Comparison of ENCODE assay signal across 26 cellular contexts in the genomic region with DNA sequence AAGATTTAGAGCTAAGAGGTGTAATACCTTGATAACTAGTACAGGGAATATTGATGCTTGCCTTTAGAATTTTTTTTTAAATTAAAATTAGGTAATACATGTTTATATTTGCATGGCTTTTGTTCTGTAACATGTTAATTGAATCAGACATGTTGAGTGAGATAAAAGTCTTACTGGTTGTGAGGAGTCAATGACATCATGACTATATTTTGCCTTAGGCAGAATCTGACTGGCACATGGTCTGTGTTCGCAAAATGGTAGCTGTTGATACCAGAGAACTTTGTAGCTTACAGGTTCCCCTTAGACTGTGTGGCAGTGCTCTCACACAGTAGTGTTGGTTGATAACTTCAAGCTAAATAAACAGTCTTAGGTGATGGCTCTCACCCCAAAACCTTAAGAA.
"Had no signal": no experiment of that assay in that cellular context is flagged by ENCODE, and none has a peak within 500 bp of the region (broad histone marks: within the 10 kb centered on the region; RNA-seq: fewer than 3 reads in every experiment).

No MANE protein-coding gene starts in this region.

- H3K27me3 Mint-ChIP-seq: activated CD4-positive, alpha-beta memory T cell treated with anti-CD3 and anti-CD28 coated beads, Interleukin-2, amount 10 ng/mL, durations not matched to agents 7 days and 5 days; activated T-cell treated with anti-CD3 and anti-CD28 coated beads, Interleukin-2, amount 50 U/mL, for 24 hours; activated T-helper 17 cell treated with anti-CD3 and anti-CD28 coated beads, Interleukin-2, amount 50 U/mL, for 72 hours; natural killer cell treated with Interleukin-12 subunit alpha and Interleukin-12 subunit beta and Interleukin-15 and Interleukin-18, amount 100 ng/mL, for 72 hours had no signal

- ATAC-seq: activated T-helper 17 cell treated with anti-CD3 and anti-CD28 coated beads, Interleukin-2, amount 50 U/mL, for 72 hours; gastroesophageal sphincter; mucosa of descending colon; natural killer cell treated with Interleukin-12 subunit alpha and Interleukin-12 subunit beta and Interleukin-15 and Interleukin-18, amount 100 ng/mL, for 72 hours; right lobe of liver had no signal

- H3K36me3 ChIP-seq: gastroesophageal sphincter, right lobe of liver, transverse colon had no signal

- H3K36me3 Mint-ChIP-seq: activated naive CD8-positive, alpha-beta T cell; immature natural killer cell; natural killer cell treated with Interleukin-12 subunit alpha and Interleukin-12 subunit beta and Interleukin-15 and Interleukin-18, amount 100 ng/mL, for 72 hours had no signal

- H3K4me3 ChIP-seq: coronary artery, gastroesophageal sphincter, lung, mucosa of descending colon, right lobe of liver, transverse colon had no signal

- H3K27me3 ChIP-seq: dorsolateral prefrontal cortex, gastroesophageal sphincter, right lobe of liver, transverse colon had no signal

- H3K9me3 Mint-ChIP-seq: activated CD4-positive, alpha-beta memory T cell treated with anti-CD3 and anti-CD28 coated beads, Interleukin-2, amount 10 ng/mL, durations not matched to agents 7 days and 5 days; activated CD4-positive, alpha-beta T cell treated with anti-CD3 and anti-CD28 coated beads, Interleukin-2, amount 10 ng/mL, durations not matched to agents 24 days and 14 days; activated T-cell treated with anti-CD3 and anti-CD28 coated beads, Interleukin-2, amount 50 U/mL, for 24 hours had no signal

- H3K4me3 Mint-ChIP-seq: activated CD4-positive, alpha-beta memory T cell treated with anti-CD3 and anti-CD28 coated beads, Interleukin-2, amount 10 ng/mL, durations not matched to agents 7 days and 5 days; activated CD4-positive, alpha-beta T cell treated with anti-CD3 and anti-CD28 coated beads, Interleukin-2, amount 10 ng/mL, durations not matched to agents 24 days and 14 days; activated naive CD8-positive, alpha-beta T cell; activated T-cell treated with anti-CD3 and anti-CD28 coated beads, Interleukin-2, amount 50 U/mL, for 24 hours; activated T-helper 17 cell treated with anti-CD3 and anti-CD28 coated beads, Interleukin-2, amount 50 U/mL, for 72 hours; immature natural killer cell; natural killer cell treated with Interleukin-12 subunit alpha and Interleukin-12 subunit beta and Interleukin-15 and Interleukin-18, amount 100 ng/mL, for 72 hours had no signal

- H3K27ac ChIP-seq: coronary artery, dorsolateral prefrontal cortex, gastroesophageal sphincter, right lobe of liver, transverse colon had no signal

- H3K4me1 Mint-ChIP-seq: activated CD4-positive, alpha-beta memory T cell treated with anti-CD3 and anti-CD28 coated beads, Interleukin-2, amount 10 ng/mL, durations not matched to agents 7 days and 5 days; activated CD4-positive, alpha-beta T cell treated with anti-CD3 and anti-CD28 coated beads, Interleukin-2, amount 10 ng/mL, durations not matched to agents 24 days and 14 days; activated T-helper 17 cell treated with anti-CD3 and anti-CD28 coated beads, Interleukin-2, amount 50 U/mL, for 72 hours; immature natural killer cell had no signal

- H3K27ac Mint-ChIP-seq: activated CD4-positive, alpha-beta memory T cell treated with anti-CD3 and anti-CD28 coated beads, Interleukin-2, amount 10 ng/mL, durations not matched to agents 7 days and 5 days; activated CD4-positive, alpha-beta T cell treated with anti-CD3 and anti-CD28 coated beads, Interleukin-2, amount 10 ng/mL, durations not matched to agents 24 days and 14 days; activated naive CD8-positive, alpha-beta T cell; activated T-cell treated with anti-CD3 and anti-CD28 coated beads, Interleukin-2, amount 50 U/mL, for 24 hours; activated T-helper 17 cell treated with anti-CD3 and anti-CD28 coated beads, Interleukin-2, amount 50 U/mL, for 72 hours; immature natural killer cell; natural killer cell treated with Interleukin-12 subunit alpha and Interleukin-12 subunit beta and Interleukin-15 and Interleukin-18, amount 100 ng/mL, for 72 hours had no signal

- DNase-seq: activated CD4-positive, alpha-beta memory T cell treated with anti-CD3 and anti-CD28 coated beads, Interleukin-2, amount 10 ng/mL, durations not matched to agents 7 days and 5 days; activated CD4-positive, alpha-beta T cell treated with anti-CD3 and anti-CD28 coated beads, Interleukin-2, amount 10 ng/mL, durations not matched to agents 24 days and 14 days; activated CD4-positive, CD25-positive, alpha-beta regulatory T cell treated with anti-CD3 and anti-CD28 coated beads, Interleukin-2, amount 50 U/mL, for 72 hours; activated CD8-positive, alpha-beta memory T cell treated with anti-CD3 and anti-CD28 coated beads, Interleukin-2, amount 50 U/mL, for 48 hours; activated naive CD4-positive, alpha-beta T cell; activated T-cell treated with anti-CD3 and anti-CD28 coated beads, Interleukin-2, amount 50 U/mL, for 24 hours; anterior cingulate cortex; dorsolateral prefrontal cortex; effector memory CD4-positive, alpha-beta T cell; erythroblast; hypothalamus; immature natural killer cell; kidney; mesendoderm; mucosa of descending colon; right lobe of liver; stimulated activated CD4-positive, alpha-beta T cell treated with anti-CD3 and anti-CD28 coated beads, Interleukin-2, amount 100 ng/mL, for 48 hours; stimulated activated naive CD4-positive, alpha-beta T cell treated with Interleukin-2 at 50 U/mL for 16 hours; T-helper 2 cell; transverse colon had no signal

- H3K4me1 ChIP-seq: right lobe of liver had no signal

- H3K9me3 ChIP-seq: gastroesophageal sphincter, mucosa of descending colon, right lobe of liver, transverse colon had no signal
